Comparison of ENCODE assay signal across 18 cellular contexts in the genomic region with DNA sequence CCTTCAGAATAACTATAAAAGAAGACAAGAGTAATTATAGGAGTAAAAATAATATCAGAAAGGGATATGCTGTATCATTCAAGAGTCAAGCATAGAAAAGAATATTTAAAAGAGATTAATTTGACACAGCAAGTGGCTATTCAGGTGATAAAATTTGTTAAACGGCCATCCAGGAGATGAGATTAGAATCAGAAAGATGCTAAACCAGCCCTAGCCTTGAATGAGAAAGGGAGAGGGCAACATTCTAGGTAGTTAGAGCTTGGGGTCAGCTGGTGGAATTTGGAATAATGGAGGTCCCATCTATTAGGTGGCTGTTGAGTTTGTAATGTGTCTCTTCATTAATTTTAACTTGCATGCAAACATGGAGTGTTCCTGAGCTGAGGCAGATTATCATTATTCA.
A peak's percentile ranks its signal among the peaks of the same experiment; 100 is the strongest.
DNase-seq lines count a peak whose midpoint lies in the region; ATAC-seq, FAIRE-seq and TF ChIP-seq lines count a peak whose summit lies in the region.
"Had no signal": no experiment of that assay in that cellular context is flagged by ENCODE, and none has a peak within 500 bp of the region (broad histone marks: within the 10 kb centered on the region; RNA-seq: fewer than 3 reads in every experiment).

No MANE protein-coding gene starts in this region.

- H3K23ac ChIP-seq in H1 (ENCODE audit: insufficient read length) = no peak overlapping the region

- TF ChIP-seq CTCF in H1 (IDR thresholded peaks at IDR 0.05; ENCODE audit: control extremely low read depth in 1 of 3, insufficient read depth in 1 of 3, low read depth in 1 of 3, low read length in 3 of 3) = no peak
- no peak for TF ChIP-seq CTCF in SK-N-SH (IDR thresholded peaks at IDR 0.05)

- H3K9me2 ChIP-seq in SK-N-SH = no peaks in the 10 kb centered on the region

- no peak for ATAC-seq in GM21825 (IDR thresholded peaks at IDR 0.05; ENCODE audit: unreplicated experiment)

- H2AFZ ChIP-seq in H1 (ENCODE audit: low read length) (no peak overlapping the region), SK-N-SH (ENCODE audit: low read depth) (no peak overlapping the region)

- no peaks in the 10 kb centered on the region for H3F3A ChIP-seq in SK-N-SH (replicated peaks; ENCODE audit: insufficient read depth)

- no peak overlapping the region for H3K4me3 Mint-ChIP-seq in activated naive CD4-positive, alpha-beta T cell treated with anti-CD3 and anti-CD28 coated beads for 36 hours
- H3K4me3 Mint-ChIP-seq: CD4-positive, alpha-beta memory T cell; HFFc6 had no signal

- no peaks in the 10 kb centered on the region; the same call in 1 of the 2 replicates for H3K36me3 ChIP-seq in HUES48 (ENCODE audit: control insufficient read depth, insufficient read depth, low read length)
- peaks cover 0 to 5% (median 0%) of the 10 kb centered on the region in 4 experiments; a peak in 2 of 8 replicates for H3K36me3 ChIP-seq in H1 (ENCODE audit: control insufficient read depth in 2 of 4, insufficient read depth in 4 of 4, low read length in 3 of 4)
- H3K36me3 ChIP-seq in iPS-18a (ENCODE audit: control insufficient read depth, low read depth, low read length) = no peaks in the 10 kb centered on the region
- no peaks in the 10 kb centered on the region for H3K36me3 ChIP-seq in SK-N-SH (replicated peaks in 1 of 2; ENCODE audit: control insufficient read depth in 1 of 2, insufficient read depth in 2 of 2, low read length in 1 of 2)
- H3K36me3 ChIP-seq: HAP-1 had no signal

- no peaks in the 10 kb centered on the region for H3K4me1 Mint-ChIP-seq in activated naive CD4-positive, alpha-beta T cell treated with anti-CD3 and anti-CD28 coated beads for 36 hours (ENCODE audit: low read depth)
- H3K4me1 Mint-ChIP-seq: CD4-positive, alpha-beta memory T cell had no signal

- H3K18ac ChIP-seq in H1 (ENCODE audit: extremely low read depth, low read length) = no peak overlapping the region; the same call in 1 of the 2 replicates

- peak overlapping the region; percentile 68 for H4K5ac ChIP-seq in H1 (ENCODE audit: insufficient read length, low read depth, low read length)

- no peaks in the 10 kb centered on the region for H3K79me1 ChIP-seq in H1 (ENCODE audit: low read depth, low read length)

- DNase-seq in H1 (ENCODE audit: low read depth in 1 of 2, low spot score in 2 of 2) (no peak), SK-N-SH (no peak), cerebellar cortex (ENCODE audit: low spot score) (no peak)
- DNase-seq in activated naive CD4-positive, alpha-beta T cell treated with anti-CD3 and anti-CD28 coated beads for 36 hours = no peak
- DNase-seq: C1 segment of cervical spinal cord; Calu3; CD4-positive, alpha-beta memory T cell; COR-L47; DMS53; DMS79 treated with DMSO at 0.1 percent for 48 hours; GF-D8; HFFc6 had no signal

- no peak for TF ChIP-seq POLR2A in H1 (IDR thresholded peaks at IDR 0.05; ENCODE audit: control extremely low read depth in 1 of 2, low read depth in 2 of 2, low read length in 2 of 2)

- no peak overlapping the region for H2AK5ac ChIP-seq in H1 (ENCODE audit: low read depth, low read length)

- H3K27ac Mint-ChIP-seq in activated naive CD4-positive, alpha-beta T cell treated with anti-CD3 and anti-CD28 coated beads for 36 hours = no peak overlapping the region
- H3K27ac Mint-ChIP-seq: CD4-positive, alpha-beta memory T cell; HFFc6 had no signal

- no peak overlapping the region for H2BK15ac ChIP-seq in H1 (ENCODE audit: low read length)

- H2BK20ac ChIP-seq in H1 (ENCODE audit: low read length) = no peak overlapping the region

- no peak overlapping the region for H3K56ac ChIP-seq in H1 (replicated peaks; ENCODE audit: insufficient read length, low read depth, low read length)

- H3K4me2 ChIP-seq in H1 (ENCODE audit: insufficient read depth in 1 of 2, low read depth in 2 of 2, low read length in 2 of 2) (0 out of 4 replicates have a peak overlapping the region, but pooled peaks have one; percentile 17 to 21), SK-N-SH (no peak overlapping the region)

- H4K20me1 ChIP-seq in H1 (replicated peaks in 1 of 2; ENCODE audit: control insufficient read depth in 1 of 2, insufficient read depth in 2 of 2, low read length in 2 of 2) = no peaks in the 10 kb centered on the region
- H4K20me1 ChIP-seq in SK-N-SH (ENCODE audit: insufficient read depth) = no peaks in the 10 kb centered on the region

- no peak overlapping the region for H3K4ac ChIP-seq in H1 (replicated peaks; ENCODE audit: insufficient read length, low read depth, low read length)

- no peaks in the 10 kb centered on the region for H3K27me3 ChIP-seq in HUES48 (ENCODE audit: control insufficient read depth, insufficient read depth, low read length)
- H3K27me3 ChIP-seq in H1 (replicated peaks in 1 of 4; ENCODE audit: control insufficient read depth in 3 of 4, extremely low read depth in 1 of 4, insufficient read depth in 3 of 4, low read length in 3 of 4) = peaks cover 0 to 2% (median 0%) of the 10 kb centered on the region in 4 experiments; a peak in 1 of 7 replicates
- H3K27me3 ChIP-seq in iPS-18a (ENCODE audit: control insufficient read depth, insufficient read depth, low read length) = no peaks in the 10 kb centered on the region
- no peaks in the 10 kb centered on the region for H3K27me3 ChIP-seq in SK-N-SH (ENCODE audit: insufficient read depth)

- CTCF ChIA-PET in H1 (lab: Charles Lee; ENCODE audit: partially characterized antibody) = interaction anchor here (1.4 kb wide), 1 partner anchor 87 kb away, joined by 3 read pairs; no protein-coding TSS in a partner anchor
- CTCF ChIA-PET in activated naive CD4-positive, alpha-beta T cell treated with anti-CD3 and anti-CD28 coated beads for 36 hours (lab: Charles Lee) = no interaction called here
- CTCF ChIA-PET in SK-N-SH (lab: Yijun Ruan, JAX) = no interaction called here

- TF ChIP-seq RAD21 in H1 (IDR thresholded peaks at IDR 0.05 in 1 of 2, conservative IDR thresholded peaks at IDR 0.05 in 1 of 2; ENCODE audit: low read depth in 2 of 2, low read length in 2 of 2) = no peak
- TF ChIP-seq RAD21 in SK-N-SH (IDR thresholded peaks at IDR 0.05; ENCODE audit: low read length) = no peak

- POLR2A ChIA-PET in H1 (lab: Charles Lee; ENCODE audit: partially characterized antibody) = interaction anchor here (1.2 kb wide), 1 partner anchor 16 kb away, joined by 3 read pairs; no protein-coding TSS in a partner anchor
- POLR2A ChIA-PET in SK-N-SH (lab: Yijun Ruan, JAX) = no interaction called here

- H3K9me3 ChIP-seq in HUES48 (ENCODE audit: control insufficient read depth, insufficient read depth, low read length) = peaks cover 16% of the 10 kb centered on the region
- H3K9me3 ChIP-seq in H1 (ENCODE audit: insufficient read depth in 2 of 2, low read depth in 1 of 2, low read length in 1 of 2) = peaks cover 0 to 9% of the 10 kb centered on the region in 2 experiments; a peak in 2 of 4 replicates
- peaks cover 10% of the 10 kb centered on the region for H3K9me3 ChIP-seq in iPS-18a (ENCODE audit: control insufficient read depth, low read depth, low read length)
- H3K9me3 ChIP-seq in SK-N-SH = peaks cover 16% of the 10 kb centered on the region; the same call in 1 of the 2 replicates
- H3K9me3 ChIP-seq: HAP-1 had no signal

- 18% methylated on average over 1 of the region's 1 CpG; no CpG with 5 or more reads in 1 of the 2 experiments for WGBS in H1 (ENCODE audit: extremely low coverage in 1 of 2, insufficient coverage in 1 of 2, insufficient read length in 1 of 2, insufficient replicate concordance in 2 of 2, low coverage in 1 of 2, low lambda C conversion rate in 2 of 2, missing lambda C conversion rate in 1 of 2), 2 experiments
- 0% methylated on average over 1 of the region's 1 CpG for WGBS in SK-N-SH (ENCODE audit: low lambda C conversion rate)

- H3K27ac ChIP-seq in HUES48 (ENCODE audit: low read depth, low read length) = peak overlapping the region; percentile 33
- H3K27ac ChIP-seq in H1 (ENCODE audit: low read depth, low read length) = no peak overlapping the region
- H3K27ac ChIP-seq in iPS-18a (ENCODE audit: low read length) = no peak overlapping the region
- H3K27ac ChIP-seq in SK-N-SH (ENCODE audit: low read depth in 2 of 2, low read length in 1 of 2) = no peak overlapping the region

- H3K27me3 Mint-ChIP-seq in activated naive CD4-positive, alpha-beta T cell treated with anti-CD3 and anti-CD28 coated beads for 36 hours (ENCODE audit: low read depth) = no peaks in the 10 kb centered on the region
- H3K27me3 Mint-ChIP-seq: CD4-positive, alpha-beta memory T cell had no signal

- H3K4me3 ChIP-seq in HUES48 (ENCODE audit: low read depth, low read length) (peak overlapping the region; percentile 3; the same call in 1 of the 2 replicates), H1 (ENCODE audit: extremely low read depth in 1 of 4, insufficient read depth in 2 of 4, low read depth in 3 of 4, low read length in 4 of 4) (peak overlapping the region in 1 of 4 experiments; percentile 24; a peak in 1 of 8 replicates), iPS-18a (ENCODE audit: low read length) (peak overlapping the region; percentile 26), SK-N-SH (ENCODE audit: low read depth in 2 of 2, low read length in 1 of 2) (no peak overlapping the region)
- H3K4me3 ChIP-seq: HAP-1 had no signal

- intact Hi-C loops in activated naive CD4-positive, alpha-beta T cell treated with anti-CD3 and anti-CD28 coated beads for 36 hours (cut with micrococcal nuclease) = no loop called here

- H2BK120ac ChIP-seq in H1 (replicated peaks; ENCODE audit: low read depth, low read length) = peak overlapping the region; percentile 25

- no peak overlapping the region for H4K8ac ChIP-seq in H1 (ENCODE audit: extremely low read depth, insufficient read depth, low read length)

- no peaks in the 10 kb centered on the region for H3K23me2 ChIP-seq in H1 (ENCODE audit: low read depth, low read length)

- H3K9ac ChIP-seq in HUES48 (ENCODE audit: low read depth, low read length) (no peak overlapping the region), H1 (replicated peaks in 1 of 4; ENCODE audit: extremely low read depth in 1 of 4, low read depth in 3 of 4, low read length in 3 of 4) (no peak overlapping the region), iPS-18a (ENCODE audit: low read length) (no peak overlapping the region), SK-N-SH (no peak overlapping the region)

- no peak overlapping the region for H2BK12ac ChIP-seq in H1 (ENCODE audit: low read depth, low read length)

- no peaks in the 10 kb centered on the region for H3K79me2 ChIP-seq in H1 (ENCODE audit: control insufficient read depth in 1 of 2, insufficient read depth in 2 of 2, low read length in 2 of 2)
- no peaks in the 10 kb centered on the region for H3K79me2 ChIP-seq in SK-N-SH (ENCODE audit: insufficient read depth)

- FAIRE-seq in H1 (lab: Jason Lieb, UNC) = no peak
- FAIRE-seq: GM12891, GM18507 had no signal

- H2BK5ac ChIP-seq in H1 (ENCODE audit: low read depth, low read length) = no peak overlapping the region; the same call in 1 of the 2 replicates

- no peaks in the 10 kb centered on the region for H3K36me3 Mint-ChIP-seq in activated naive CD4-positive, alpha-beta T cell treated with anti-CD3 and anti-CD28 coated beads for 36 hours (ENCODE audit: low read depth)
- H3K36me3 Mint-ChIP-seq: CD4-positive, alpha-beta memory T cell had no signal

- H3K4me1 ChIP-seq in HUES48 (ENCODE audit: control insufficient read depth, insufficient read depth, low read length) = peaks cover 28% of the 10 kb centered on the region
- peaks cover 0 to 6% (median 3%) of the 10 kb centered on the region in 4 experiments; a peak in 2 of 7 replicates for H3K4me1 ChIP-seq in H1 (replicated peaks in 1 of 4; ENCODE audit: control insufficient read depth in 3 of 4, insufficient read depth in 4 of 4, low read length in 3 of 4)
- H3K4me1 ChIP-seq in iPS-18a (ENCODE audit: control insufficient read depth, low read depth, low read length) = peaks cover 27% of the 10 kb centered on the region
- no peaks in the 10 kb centered on the region; a peak in 1 of 4 replicates for H3K4me1 ChIP-seq in SK-N-SH (ENCODE audit: control insufficient read depth in 1 of 2, insufficient read depth in 2 of 2, low read depth in 1 of 2, low read length in 1 of 2)
- H3K4me1 ChIP-seq: HAP-1 had no signal

- peak in 1 of 2 experiments; percentile 55; a peak in 1 of 3 replicates for TF ChIP-seq EP300 in H1 (IDR thresholded peaks at IDR 0.05; ENCODE audit: borderline replicate concordance in 1 of 2, low read depth in 2 of 2, low read length in 2 of 2)
- no peak for TF ChIP-seq EP300 in SK-N-SH (IDR thresholded peaks at IDR 0.05; ENCODE audit: borderline replicate concordance in 1 of 2, low read depth in 1 of 2, low read length in 1 of 2)

- peaks cover 10% of the 10 kb centered on the region for H3K9me3 Mint-ChIP-seq in activated naive CD4-positive, alpha-beta T cell treated with anti-CD3 and anti-CD28 coated beads for 36 hours

- no peak overlapping the region for H3K14ac ChIP-seq in H1 (ENCODE audit: insufficient read length)

- H4K91ac ChIP-seq in H1 (replicated peaks; ENCODE audit: insufficient read length, low read length) = no peak overlapping the region

Comparison
In these comparisons a context has a peak if more than half of its experiments do, and no peak if none do; other contexts are left out.
1. H3K4me3 ChIP-seq: peak in HUES48 (single experiment) and iPS-18a (single experiment); none in SK-N-SH (0 of 2).